9 cellular contexts compared by ENCODE assay signal in the genomic region with DNA sequence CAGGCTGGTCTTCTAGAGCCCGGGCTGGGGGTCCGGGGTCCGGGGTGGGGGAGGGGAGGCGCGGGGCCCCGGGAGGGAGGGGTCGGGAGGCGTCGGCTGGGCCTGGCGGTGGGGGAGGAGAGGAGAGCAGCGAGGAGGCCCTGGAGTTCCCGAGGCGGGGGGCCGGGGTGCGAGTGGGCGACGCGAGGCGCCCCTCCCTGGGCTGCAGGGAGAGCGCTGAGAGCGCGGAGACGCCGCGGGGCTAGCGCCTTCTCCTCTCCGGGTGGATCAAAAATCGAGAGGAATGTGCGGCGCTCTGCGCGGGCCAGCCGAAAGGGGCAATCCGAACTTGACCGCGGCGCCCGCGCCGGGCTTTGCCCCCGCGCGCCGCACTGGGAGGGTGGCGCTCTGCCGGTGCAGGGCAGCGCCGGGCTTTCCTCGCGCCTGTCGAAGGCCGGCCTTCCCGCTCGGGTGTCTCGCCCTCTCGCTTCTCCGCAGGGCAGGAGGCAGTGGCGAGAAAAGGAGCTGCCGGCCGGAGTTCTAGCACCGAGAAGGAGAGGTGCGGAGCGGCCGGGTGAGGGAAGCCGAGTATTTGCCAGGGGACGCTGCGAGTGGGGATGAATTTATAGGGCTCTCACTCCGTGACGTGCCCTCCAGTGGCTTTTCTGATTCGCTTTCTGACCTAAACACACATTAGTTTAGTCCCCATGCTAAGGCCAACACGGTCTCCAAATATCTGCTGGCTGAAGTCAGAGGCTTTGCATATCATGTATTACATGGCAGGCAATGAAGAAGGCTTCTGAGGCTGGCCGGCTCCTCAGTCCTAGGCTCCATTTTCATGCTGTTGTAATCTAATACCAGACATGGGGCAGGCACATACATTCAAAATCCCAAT. TPM values are rescaled to one million over a fixed set of nuclear protein-coding genes. Genes with fewer than 3 reads are reported as not detected.
A peak's percentile ranks its signal among the peaks of the same experiment; 100 is the strongest.
DNase-seq lines count a peak whose midpoint lies in the region; ATAC-seq, FAIRE-seq and TF ChIP-seq lines count a peak whose summit lies in the region.
"Had no signal": no experiment of that assay in that cellular context is flagged by ENCODE, and none has a peak within 500 bp of the region (broad histone marks: within the 10 kb centered on the region; RNA-seq: fewer than 3 reads in every experiment).

Gene GDNF (minus strand): TSS at position 6 of the 874 bp plus-strand sequence. CDS start 5,245 bp downstream, outside the sequence.

- intact Hi-C loops in pancreas (cut with DNase I) = no loop called here

- peak; percentile 30 to 68 (median 64) for ATAC-seq in pancreas
- ATAC-seq in GM21529 (IDR thresholded peaks at IDR 0.05; ENCODE audit: unreplicated experiment) = no peak
- no peak for ATAC-seq in GM18502 (IDR thresholded peaks at IDR 0.05; ENCODE audit: poor library complexity, unreplicated experiment)

- no peaks in the 10 kb centered on the region for H3K36me3 ChIP-seq in pancreas

- no peak within 1 kb of the TSS for H3K27ac ChIP-seq in pancreas

- WGBS in pancreas, 2 donors = 2% methylated on average over 57 to 72 of the region's 72 CpGs

- peak within 1 kb of the TSS; percentile 1 to 50 (median 32) for H3K4me3 ChIP-seq in pancreas

- H3K9me3 ChIP-seq in pancreas = no peaks in the 10 kb centered on the region

- H3K4me1 ChIP-seq in pancreas = peaks cover 0 to 12% (median 0%) of the 10 kb centered on the region in 3 donors

- H3K27me3 ChIP-seq in pancreas = peaks cover 0 to 36% (median 15%) of the 10 kb centered on the region in 4 donors

- DNase-seq in 8988T (peak; percentile 71), GM10266 (ENCODE audit: extremely low spot score) (peak; percentile 40), T1000 (lab: John Stamatoyannopoulos, UW) (peak; percentile 74), glomerular visceral epithelial cell (ENCODE audit: extremely low spot score) (peak; percentile 92), pancreas (peak in 2 of 6 donors; percentile 71 to 76), ureter (ENCODE audit: low spot score) (no peak)

- no peak for TF ChIP-seq CTCF in GM10266 (IDR thresholded peaks at IDR 0.05; ENCODE audit: control insufficient read depth, insufficient read depth, low read depth, missing control alignments)
- no peak for TF ChIP-seq CTCF in pancreas (IDR thresholded peaks at IDR 0.05)

- no peak for FAIRE-seq in pancreas (lab: Jason Lieb, UNC)
- FAIRE-seq: frontal cortex had no signal

RNA-seq across cellular contexts. Expression of gene GDNF, which starts in this region (rescaled TPM):
- under 1 TPM in 1 of 6 donors, not detected in 5; 0.47 TPM for total RNA-seq in pancreas
- under 1 TPM in 1 of 2 donors, not detected in 1; 0.04 TPM for polyA plus RNA-seq in pancreas
- total RNA-seq in ureter = not detected
- total RNA-seq: frontal cortex had no signal

Comparison
In these comparisons a context has a peak if more than half of its experiments do, and no peak if none do; other contexts are left out.
1. Peak in ATAC-seq and H3K4me3 ChIP-seq in pancreas; RNA of the gene not detected or under 1 TPM.